In genomic region chr22:29610780-29611179, GRCh38 we compare ENCODE assay signal across 28 cellular contexts.
"Had no signal": no experiment of that assay in that cellular context is flagged by ENCODE, and none has a peak within 500 bp of the region (broad histone marks: within the 10 kb centered on the region; RNA-seq: fewer than 3 reads in every experiment).

No MANE protein-coding gene starts in this region.

- DNase-seq: natural killer cell; occipital lobe; ovary; posterior cingulate gyrus; psoas muscle; right cardiac atrium; right lobe of liver; sigmoid colon; small intestine; stimulated activated CD4-positive, alpha-beta T cell treated with anti-CD3 and anti-CD28 coated beads, Interleukin-15, amount 100 ng/mL, for 24 hours; stimulated activated CD4-positive, alpha-beta T cell treated with anti-CD3 and anti-CD28 coated beads, Interleukin-2, amount 100 ng/mL, for 24 hours; stimulated activated CD4-positive, alpha-beta T cell treated with anti-CD3 and anti-CD28 coated beads, Interleukin-2, amount 100 ng/mL, for 48 hours; stimulated activated CD4-positive, alpha-beta T cell treated with anti-CD3 and anti-CD28 coated beads, Interleukin-4, amount 100 ng/mL, for 24 hours; stimulated activated naive B cell treated with anti-CD40 and anti-IgM and Interleukin-4, amounts not matched to agents 10 μg/mL and 1 μg/mL and 100 μg/mL, for 72 hours; stimulated activated naive CD4-positive, alpha-beta T cell treated with Interleukin-2 at 50 U/mL for 16 hours; stomach; testis; tibial artery; transverse colon; upper lobe of right lung; uterus had no signal

- H3K9me3 Mint-ChIP-seq: natural killer cell; stimulated activated effector memory CD8-positive, alpha-beta T cell treated with anti-CD3 and anti-CD28 coated beads, Interleukin-12 subunit alpha, Interleukin-12 subunit beta, amount 100 ng/mL, for 72 hours; stimulated activated naive B cell treated with anti-CD40 and anti-IgM and Interleukin-4, amounts not matched to agents 10 μg/mL and 1 μg/mL and 100 μg/mL, for 72 hours; stimulated activated naive CD8-positive, alpha-beta T cell treated with anti-CD3 and anti-CD28 coated beads, Interleukin-15, Interleukin-2, amounts not matched to agents 100 ng/mL and 50 ng/mL, for 24 hours; type B pancreatic cell had no signal

- H3K4me3 ChIP-seq: neural progenitor cell, ovary, psoas muscle, right lobe of liver, sigmoid colon, stomach, testis, tibial artery, transverse colon, upper lobe of right lung, uterus had no signal

- H3K36me3 ChIP-seq: neural progenitor cell, ovary, right lobe of liver, stomach, tibial artery, transverse colon, upper lobe of right lung, uterus had no signal

- H3K4me3 Mint-ChIP-seq: natural killer cell; nephron; neural progenitor cell; stimulated activated effector memory CD8-positive, alpha-beta T cell treated with anti-CD3 and anti-CD28 coated beads, Interleukin-12 subunit alpha, Interleukin-12 subunit beta, amount 100 ng/mL, for 72 hours; stimulated activated naive B cell treated with anti-CD40 and anti-IgM and Interleukin-4, amounts not matched to agents 10 μg/mL and 1 μg/mL and 100 μg/mL, for 72 hours; stimulated activated naive CD8-positive, alpha-beta T cell treated with anti-CD3 and anti-CD28 coated beads, Interleukin-15, Interleukin-2, amounts not matched to agents 100 ng/mL and 50 ng/mL, for 24 hours; type B pancreatic cell had no signal

- ATAC-seq: natural killer cell; psoas muscle; right cardiac atrium; right lobe of liver; stimulated activated effector memory CD8-positive, alpha-beta T cell treated with anti-CD3 and anti-CD28 coated beads, Interleukin-12 subunit alpha, Interleukin-12 subunit beta, amount 100 ng/mL, for 72 hours; stimulated activated naive B cell treated with anti-CD40 and anti-IgM and Interleukin-4, amounts not matched to agents 10 μg/mL and 1 μg/mL and 100 μg/mL, for 72 hours; upper lobe of right lung had no signal

- H3K36me3 Mint-ChIP-seq: natural killer cell; stimulated activated effector memory CD8-positive, alpha-beta T cell treated with anti-CD3 and anti-CD28 coated beads, Interleukin-12 subunit alpha, Interleukin-12 subunit beta, amount 100 ng/mL, for 72 hours had no signal

- H3K9me3 ChIP-seq: psoas muscle, right lobe of liver, sigmoid colon, stomach, testis, tibial artery, transverse colon, upper lobe of right lung, uterus had no signal

- H3K27ac Mint-ChIP-seq: natural killer cell; nephron; neural progenitor cell; progenitor cell of endocrine pancreas; stimulated activated effector memory CD8-positive, alpha-beta T cell treated with anti-CD3 and anti-CD28 coated beads, Interleukin-12 subunit alpha, Interleukin-12 subunit beta, amount 100 ng/mL, for 72 hours; stimulated activated naive B cell treated with anti-CD40 and anti-IgM and Interleukin-4, amounts not matched to agents 10 μg/mL and 1 μg/mL and 100 μg/mL, for 72 hours; stimulated activated naive CD8-positive, alpha-beta T cell treated with anti-CD3 and anti-CD28 coated beads, Interleukin-15, Interleukin-2, amounts not matched to agents 100 ng/mL and 50 ng/mL, for 24 hours; type B pancreatic cell had no signal

- H3K4me1 Mint-ChIP-seq: nephron, neural progenitor cell had no signal

- H3K27me3 ChIP-seq: neural progenitor cell, ovary, right lobe of liver, sigmoid colon, stomach, testis, tibial artery, transverse colon, upper lobe of right lung, uterus had no signal

- H3K27ac ChIP-seq: neural progenitor cell, ovary, parathyroid adenoma, psoas muscle, right lobe of liver, sigmoid colon, stomach, testis, tibial artery, transverse colon, upper lobe of right lung, uterus had no signal

- H3K4me1 ChIP-seq: neural progenitor cell, parathyroid adenoma, right lobe of liver, testis, upper lobe of right lung, uterus had no signal

- H3K27me3 Mint-ChIP-seq: progenitor cell of endocrine pancreas; stimulated activated naive B cell treated with anti-CD40 and anti-IgM and Interleukin-4, amounts not matched to agents 10 μg/mL and 1 μg/mL and 100 μg/mL, for 72 hours; stimulated activated naive CD8-positive, alpha-beta T cell treated with anti-CD3 and anti-CD28 coated beads, Interleukin-15, Interleukin-2, amounts not matched to agents 100 ng/mL and 50 ng/mL, for 24 hours; type B pancreatic cell had no signal
